ENCODE assay signal across 1 cellular context in the genomic region with DNA sequence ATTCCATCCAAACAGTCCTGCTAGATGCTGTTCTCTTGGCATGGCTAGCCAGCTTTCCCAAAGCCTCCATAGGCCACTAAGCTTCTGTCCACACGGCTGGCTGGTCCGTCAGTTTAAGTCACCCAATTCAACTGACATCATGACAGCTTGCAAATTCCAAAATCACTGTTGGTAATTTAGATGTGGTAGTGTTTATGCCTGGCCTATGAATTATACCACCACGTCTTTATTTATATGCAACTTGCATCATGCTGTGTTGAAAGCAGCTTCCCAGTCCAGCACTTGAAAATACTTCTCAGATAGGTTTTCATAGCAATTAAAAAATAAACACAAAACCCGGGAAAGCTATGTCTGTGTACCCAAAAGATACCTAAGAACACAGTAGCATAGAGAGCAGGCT.
TF ChIP-seq lines count a peak whose summit lies in the region.

No MANE protein-coding gene starts in this region.

TF ChIP-seq in IMR-90, 13 proteins besides CTCF, POLR2A, EP300 and RAD21:
- TF ChIP-seq MAZ (IDR thresholded peaks at IDR 0.05; ENCODE audit: borderline replicate concordance, low read depth, low read length) (no peak), MAFK (IDR thresholded peaks at IDR 0.05; ENCODE audit: low read depth, low read length) (no peak), MXI1 (IDR thresholded peaks at IDR 0.05; ENCODE audit: borderline replicate concordance, low read depth, low read length) (no peak), CHD1 (IDR thresholded peaks at IDR 0.05; ENCODE audit: low read depth, low read length) (no peak), NFE2L2 (IDR thresholded peaks at IDR 0.05; ENCODE audit: low read depth, low read length) (no peak), RFX5 (IDR thresholded peaks at IDR 0.05; ENCODE audit: low read depth, low read length) (no peak), BHLHE40 (IDR thresholded peaks at IDR 0.05; ENCODE audit: low read depth, low read length) (no peak), SMC3 (IDR thresholded peaks at IDR 0.05; ENCODE audit: low read depth, low read length) (no peak), RCOR1 (IDR thresholded peaks at IDR 0.05; ENCODE audit: insufficient replicate concordance, low read length) (no peak), CEBPB (IDR thresholded peaks at IDR 0.05; ENCODE audit: low read depth, low read length) (no peak), FOS (IDR thresholded peaks at IDR 0.05; ENCODE audit: low read depth, low read length) (no peak)
- TF ChIP-seq, protein P1, sequence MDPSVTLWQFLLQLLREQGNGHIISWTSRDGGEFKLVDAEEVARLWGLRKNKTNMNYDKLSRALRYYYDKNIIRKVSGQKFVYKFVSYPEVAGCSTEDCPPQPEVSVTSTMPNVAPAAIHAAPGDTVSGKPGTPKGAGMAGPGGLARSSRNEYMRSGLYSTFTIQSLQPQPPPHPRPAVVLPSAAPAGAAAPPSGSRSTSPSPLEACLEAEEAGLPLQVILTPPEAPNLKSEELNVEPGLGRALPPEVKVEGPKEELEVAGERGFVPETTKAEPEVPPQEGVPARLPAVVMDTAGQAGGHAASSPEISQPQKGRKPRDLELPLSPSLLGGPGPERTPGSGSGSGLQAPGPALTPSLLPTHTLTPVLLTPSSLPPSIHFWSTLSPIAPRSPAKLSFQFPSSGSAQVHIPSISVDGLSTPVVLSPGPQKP (IDR thresholded peaks at IDR 0.05; ENCODE audit: borderline replicate concordance, low read depth, low read length), result no peak
- TF ChIP-seq, protein P2, sequence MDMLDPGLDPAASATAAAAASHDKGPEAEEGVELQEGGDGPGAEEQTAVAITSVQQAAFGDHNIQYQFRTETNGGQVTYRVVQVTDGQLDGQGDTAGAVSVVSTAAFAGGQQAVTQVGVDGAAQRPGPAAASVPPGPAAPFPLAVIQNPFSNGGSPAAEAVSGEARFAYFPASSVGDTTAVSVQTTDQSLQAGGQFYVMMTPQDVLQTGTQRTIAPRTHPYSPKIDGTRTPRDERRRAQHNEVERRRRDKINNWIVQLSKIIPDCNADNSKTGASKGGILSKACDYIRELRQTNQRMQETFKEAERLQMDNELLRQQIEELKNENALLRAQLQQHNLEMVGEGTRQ (IDR thresholded peaks at IDR 0.05; ENCODE audit: low read depth, low read length), result no peak
TF ChIP-seq in IMR-90: peak in this region for 0.
